In the genomic region with DNA sequence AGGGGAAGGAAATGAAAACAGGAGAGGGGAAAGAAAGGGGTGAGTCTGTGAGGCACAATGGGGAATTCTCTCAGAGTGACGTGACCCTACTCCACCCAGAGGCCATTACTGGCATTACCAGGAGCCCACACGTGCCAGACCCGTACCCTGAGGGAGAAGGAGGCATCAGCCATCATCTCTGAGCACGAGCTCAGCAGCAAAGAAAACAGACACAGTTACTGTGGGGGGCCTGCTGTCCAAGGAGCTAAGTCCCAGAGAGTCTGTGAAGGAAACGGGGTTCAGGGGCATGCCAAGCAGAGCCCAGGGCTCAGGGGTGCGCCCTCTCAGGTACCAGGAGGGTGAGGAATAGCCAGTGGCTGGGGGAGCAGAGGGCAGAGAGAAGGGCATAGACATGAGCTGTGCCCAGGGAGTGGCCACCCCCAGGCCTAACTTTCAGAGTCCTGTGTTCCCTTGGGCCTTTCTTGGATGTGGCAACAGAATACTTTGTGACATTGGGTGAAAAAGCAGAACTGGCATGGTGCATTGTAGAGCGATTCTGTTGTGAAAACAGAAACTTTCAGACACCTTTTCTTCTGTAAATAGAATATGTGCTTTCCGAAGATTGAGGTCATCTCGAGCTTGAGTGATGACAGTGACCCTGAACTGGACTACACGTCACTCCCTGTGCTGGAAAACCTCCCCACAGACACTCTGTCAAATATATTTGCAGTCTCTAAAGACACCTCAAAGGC, we compare ENCODE assay signal across 8 cellular contexts. TPM values are rescaled to one million over a fixed set of nuclear protein-coding genes. Genes with fewer than 3 reads are reported as not detected.
A peak's percentile ranks its signal among the peaks of the same experiment; 100 is the strongest.
DNase-seq lines count a peak whose midpoint lies in the region; ATAC-seq and TF ChIP-seq lines count a peak whose summit lies in the region.

No MANE protein-coding gene starts in this region.

- no peaks in the 10 kb centered on the region for H3K27me3 ChIP-seq in fibroblast of lung (ENCODE audit: control insufficient read depth, insufficient read depth, low read length)

- H3K4me3 ChIP-seq in AG04449 (ENCODE audit: low read depth, low read length) (no peak overlapping the region), fibroblast of lung (replicated peaks in 1 of 4; ENCODE audit: control extremely low read depth in 1 of 4, insufficient read depth in 1 of 4, low read depth in 3 of 4, low read length in 4 of 4) (no peak overlapping the region)

- H3K27ac ChIP-seq in fibroblast of lung (ENCODE audit: insufficient read depth, low read length) = no peak overlapping the region

- POLR2A ChIA-PET in AG04449 (lab: Yijun Ruan, JAX) = no interaction called here

- no peaks in the 10 kb centered on the region for H3K9me3 ChIP-seq in fibroblast of lung (ENCODE audit: control insufficient read depth, insufficient read depth, low read depth, low read length)

- H3K9ac ChIP-seq in fibroblast of lung (ENCODE audit: insufficient read depth, low read length) = no peak overlapping the region

- CTCF ChIA-PET in AG04449 (lab: Yijun Ruan, JAX) = interaction anchor here (0.6 to 8.0 kb wide), 31 partner anchors 9 to 328 kb away, joined by 3 to 116 read pairs (median 5); partner anchors contain the start of genes MBTPS1 and TAF1C

- peaks cover 9% of the 10 kb centered on the region for H3K36me3 ChIP-seq in fibroblast of lung (ENCODE audit: control insufficient read depth, insufficient read depth, low read length)

- no peak overlapping the region for H2AFZ ChIP-seq in fibroblast of lung (ENCODE audit: low read length)

- no peak overlapping the region for H3K4me2 ChIP-seq in fibroblast of lung (ENCODE audit: extremely low read depth, insufficient read depth, low read length)

- H3K4me1 ChIP-seq in fibroblast of lung (ENCODE audit: control insufficient read depth, extremely low read depth, insufficient read depth, low read length) = peaks cover 27% of the 10 kb centered on the region

- H3K79me2 ChIP-seq in fibroblast of lung (ENCODE audit: control insufficient read depth, insufficient read depth, low read length) = no peaks in the 10 kb centered on the region

- TF ChIP-seq CTCF in AG04449 (IDR thresholded peaks at IDR 0.05; ENCODE audit: insufficient read depth, low read length, missing control alignments) (peak; percentile 89), fibroblast of lung (conservative IDR thresholded peaks at IDR 0.05 in 1 of 2, IDR thresholded peaks at IDR 0.05 in 1 of 2; ENCODE audit: low read depth in 1 of 2, low read length in 2 of 2) (peak; percentile 65 to 74), omental fat pad (IDR thresholded peaks at IDR 0.05) (peak in 2 of 3 donors; percentile 50 to 71)

- H4K20me1 ChIP-seq in fibroblast of lung (ENCODE audit: control insufficient read depth, extremely low read depth, insufficient read depth, low read length) = no peaks in the 10 kb centered on the region

- ATAC-seq in GM18909 (IDR thresholded peaks at IDR 0.05; ENCODE audit: poor library complexity, unreplicated experiment) (peak; percentile 88), HG03175 (IDR thresholded peaks at IDR 0.05; ENCODE audit: unreplicated experiment) (peak; percentile 82), omental fat pad (ENCODE audit: low FRiP score) (no peak)

- no peak for DNase-seq in AG04449 (ENCODE audit: low read depth, low spot score)
- peak; percentile 87 for DNase-seq in NOMO-1 treated with DMSO at 0.1 percent for 48 hours (lab: John Stamatoyannopoulos, UW; ENCODE audit: unreplicated experiment)
- DNase-seq in activated T-cell treated with anti-CD3 and anti-CD28 coated beads for 4 hours = peak; percentile 60
- DNase-seq in fibroblast of lung (ENCODE audit: low read depth in 2 of 2) = peak; percentile 41 to 43
- DNase-seq in omental fat pad (ENCODE audit: low spot score) = peak; percentile 44
- no peak for DNase-seq in NCI-H2227 (lab: John Stamatoyannopoulos, UW; ENCODE audit: unreplicated experiment)

RNA-seq across cellular contexts. Expression of gene TAF1C, which starts 11.3 kb away (rescaled TPM):
- total RNA-seq in fibroblast of lung (9.8 and 12.9 TPM in 2 replicates), omental fat pad (10 to 100 TPM; 24.4 to 73.9 (median 33.3) TPM)
- polyA plus RNA-seq in fibroblast of lung = 9.3 and 15.9 TPM in 2 replicates
- 15.1 and 18.8 TPM in 2 replicates for polyA plus RNA-seq in fibroblast of lung (2012)
- polyA minus RNA-seq in fibroblast of lung (ENCODE audit: low replicate concordance) = 14.1 and 20.1 TPM in 2 replicates

RNA-seq across cellular contexts. Expression of gene ADAD2, which starts 15.4 kb away (rescaled TPM):
- total RNA-seq in fibroblast of lung = not detected in 2 replicates
- polyA plus RNA-seq in fibroblast of lung = not detected in 2 replicates
- not detected in 2 replicates for polyA plus RNA-seq in fibroblast of lung (2012)
- polyA minus RNA-seq in fibroblast of lung (ENCODE audit: low replicate concordance) = not detected in 2 replicates
- total RNA-seq in omental fat pad = 1 to 10 TPM in 2 of 4 donors, under 1 TPM in 1, not detected in 1; 0.19 to 4.3 (median 1.6) TPM

RNA-seq across cellular contexts. Expression of gene DNAAF1, which starts 30.4 kb away (rescaled TPM):
- not detected in 2 replicates for total RNA-seq in fibroblast of lung
- not detected in 2 replicates for polyA plus RNA-seq in fibroblast of lung
- 0.05 TPM in 1 of 2 replicates, not detected in the other for polyA plus RNA-seq in fibroblast of lung (2012)
- polyA minus RNA-seq in fibroblast of lung (ENCODE audit: low replicate concordance) = not detected in 2 replicates
- total RNA-seq in omental fat pad = under 1 TPM in 3 of 4 donors, not detected in 1; 0.28 to 0.48 (median 0.32) TPM

RNA-seq across cellular contexts. Expression of gene HSDL1, which starts 30.5 kb away (rescaled TPM):
- total RNA-seq in fibroblast of lung = 21.8 and 24.8 TPM in 2 replicates
- polyA plus RNA-seq in fibroblast of lung = 18.3 and 23.6 TPM in 2 replicates
- 10.5 and 12.6 TPM in 2 replicates for polyA plus RNA-seq in fibroblast of lung (2012)
- polyA minus RNA-seq in fibroblast of lung (ENCODE audit: low replicate concordance) = 6.0 and 10.2 TPM in 2 replicates
- 10 to 100 TPM in 3 of 4 donors, 1 to 10 TPM in 1; 8.8 to 21.4 (median 15.8) TPM for total RNA-seq in omental fat pad

RNA-seq across cellular contexts. Expression of gene MBTPS1, which starts 58.8 kb away (rescaled TPM):
- total RNA-seq in fibroblast of lung (96.0 and 109 TPM in 2 replicates), omental fat pad (100 to 1,000 TPM in 1 of 4 donors, 10 to 100 TPM in 3; 75.3 to 100 (median 84.3) TPM)
- 65.9 and 80.3 TPM in 2 replicates for polyA plus RNA-seq in fibroblast of lung
- polyA plus RNA-seq in fibroblast of lung (2012) = 62.3 and 82.6 TPM in 2 replicates
- polyA minus RNA-seq in fibroblast of lung (ENCODE audit: low replicate concordance) = 96.5 and 98.7 TPM in 2 replicates

Comparison
In these comparisons a context has a peak if more than half of its experiments do, and no peak if none do; other contexts are left out.
1. DNase-seq: peak in NOMO-1 treated with DMSO at 0.1 percent for 48 hours (single experiment), activated T-cell treated with anti-CD3 and anti-CD28 coated beads for 4 hours (single experiment), fibroblast of lung (2 of 2) and omental fat pad (single experiment); none in AG04449 (single experiment) and NCI-H2227 (single experiment).
2. Peak in every context shown above with its lines, with median percentiles within 50 percentile points of each other: CTCF ChIP-seq.